In genomic region chr9:92746567-92747458, GRCh38 we compare ENCODE assay signal across 12 cellular contexts. TPM values are rescaled to one million over a fixed set of nuclear protein-coding genes. Genes with fewer than 3 reads are reported as not detected.
DNase-seq lines count a peak whose midpoint lies in the region; ATAC-seq, FAIRE-seq and TF ChIP-seq lines count a peak whose summit lies in the region.
"Had no signal": no experiment of that assay in that cellular context is flagged by ENCODE, and none has a peak within 500 bp of the region (broad histone marks: within the 10 kb centered on the region; RNA-seq: fewer than 3 reads in every experiment).

No MANE protein-coding gene starts in this region.

- FAIRE-seq in bronchial epithelial cell (lab: Jason Lieb, UNC) (peak; percentile 60), HTR-8/SVneo (lab: Jason Lieb, UNC) (no peak)

- H3K9me3 ChIP-seq in HEK293 (ENCODE audit: control insufficient read depth, insufficient read depth, low read depth, low read length) (no peaks in the 10 kb centered on the region), uterus (no peaks in the 10 kb centered on the region)

- POLR2A ChIA-PET in HEK293 (lab: Yijun Ruan, JAX) = interaction anchor here (0.7 to 1.6 kb wide), 2 partner anchors 17 to 73 kb away, joined by 3 to 5 read pairs; no protein-coding TSS in a partner anchor

- no peak for TF ChIP-seq CTCF in HEK293 (tag by site-specific recombination; IDR thresholded peaks at IDR 0.05)
- TF ChIP-seq CTCF in bronchial epithelial cell (IDR thresholded peaks at IDR 0.05; ENCODE audit: insufficient read depth, low read length, severe bottlenecking) = no peak
- TF ChIP-seq CTCF in GM10266 (IDR thresholded peaks at IDR 0.05; ENCODE audit: control insufficient read depth, insufficient read depth, low read depth, missing control alignments) = no peak
- no peak for TF ChIP-seq CTCF in uterus (IDR thresholded peaks at IDR 0.05)

- H3K4me1 ChIP-seq in HEK293 (ENCODE audit: control insufficient read depth, insufficient read depth, low read length) (peaks cover 10% of the 10 kb centered on the region; the same call in 1 of the 2 replicates), uterus (peaks cover 0 to 19% of the 10 kb centered on the region in 2 donors)

- no peaks in the 10 kb centered on the region for H3K36me3 Mint-ChIP-seq in stimulated activated effector memory CD8-positive, alpha-beta T cell treated with anti-CD3 and anti-CD28 coated beads, Interleukin-12 subunit alpha, Interleukin-12 subunit beta, amount 100 ng/mL, for 72 hours

- no peak for DNase-seq in bronchial epithelial cell (ENCODE audit: low read depth)
- DNase-seq in left lobe of liver (ENCODE audit: low spot score) = no peak
- DNase-seq in stimulated activated effector memory CD8-positive, alpha-beta T cell treated with anti-CD3 and anti-CD28 coated beads, Interleukin-12 subunit alpha, Interleukin-12 subunit beta, amount 100 ng/mL, for 72 hours (ENCODE audit: low spot score in 2 of 2) = no peak
- DNase-seq in HTR-8/SVneo (ENCODE audit: insufficient read length, low spot score) = no peak
- DNase-seq in GM10266 (ENCODE audit: extremely low spot score) = no peak
- no peak for DNase-seq in uterus
- DNase-seq: activated CD4-positive, alpha-beta T cell treated with anti-CD3 and anti-CD28 coated beads, Interleukin-2, amount 50 U/mL, for 1 hour; activated gamma-delta T cell treated with Interleukin-2 at 50 U/mL for 16 hours; effector CD8-positive, alpha-beta T cell; NCI-H1105; NCI-H526 treated with DMSO at 0.1 percent for 48 hours had no signal

- peaks cover 81% of the 10 kb centered on the region for H3K4me1 Mint-ChIP-seq in stimulated activated effector memory CD8-positive, alpha-beta T cell treated with anti-CD3 and anti-CD28 coated beads, Interleukin-12 subunit alpha, Interleukin-12 subunit beta, amount 100 ng/mL, for 72 hours

- peak; percentile 52 for ATAC-seq in left lobe of liver
- peak; percentile 21 for ATAC-seq in stimulated activated effector memory CD8-positive, alpha-beta T cell treated with anti-CD3 and anti-CD28 coated beads, Interleukin-12 subunit alpha, Interleukin-12 subunit beta, amount 100 ng/mL, for 72 hours

- H3K4me3 ChIP-seq in HEK293 (ENCODE audit: low read depth, low read length) (no peak overlapping the region), bronchial epithelial cell (ENCODE audit: low read depth, low read length) (no peak overlapping the region), uterus (no peak overlapping the region)

- no peaks in the 10 kb centered on the region for H3K36me3 ChIP-seq in HEK293 (ENCODE audit: control insufficient read depth in 2 of 2, insufficient read depth in 1 of 2, low read length in 2 of 2)
- H3K36me3 ChIP-seq in bronchial epithelial cell (ENCODE audit: control insufficient read depth, insufficient read depth, low read length) = peaks cover 1% of the 10 kb centered on the region
- H3K36me3 ChIP-seq in uterus = no peaks in the 10 kb centered on the region

- H3K27me3 ChIP-seq in bronchial epithelial cell (ENCODE audit: control insufficient read depth, insufficient read depth, low read length) (no peaks in the 10 kb centered on the region), uterus (no peaks in the 10 kb centered on the region)

- H3K27ac ChIP-seq in HEK293 (ENCODE audit: extremely low read depth, low read depth, low read length) (no peak overlapping the region), uterus (no peak overlapping the region)

- peak overlapping the region; percentile 29 for H3K27ac Mint-ChIP-seq in stimulated activated effector memory CD8-positive, alpha-beta T cell treated with anti-CD3 and anti-CD28 coated beads, Interleukin-12 subunit alpha, Interleukin-12 subunit beta, amount 100 ng/mL, for 72 hours

- no peak overlapping the region for H3K4me3 Mint-ChIP-seq in stimulated activated effector memory CD8-positive, alpha-beta T cell treated with anti-CD3 and anti-CD28 coated beads, Interleukin-12 subunit alpha, Interleukin-12 subunit beta, amount 100 ng/mL, for 72 hours

- TF ChIP-seq POLR2A in uterus (IDR thresholded peaks at IDR 0.05) = no peak

- intact Hi-C loops in uterus (cut with DNase I; ENCODE audit: low total_unique reads) = no loop called here

- H3K9me3 Mint-ChIP-seq in stimulated activated effector memory CD8-positive, alpha-beta T cell treated with anti-CD3 and anti-CD28 coated beads, Interleukin-12 subunit alpha, Interleukin-12 subunit beta, amount 100 ng/mL, for 72 hours = no peaks in the 10 kb centered on the region

- CTCF ChIA-PET in HEK293 (lab: Yijun Ruan, JAX) = interaction anchor here (1.1 kb wide), 1 partner anchor 30 kb away, joined by 3 read pairs; no protein-coding TSS in a partner anchor

TF ChIP-seq in HEK293, 187 proteins besides CTCF, POLR2A, EP300 and RAD21:
- no peak for TF ChIP-seq EGR2 (tag by site-specific recombination; IDR thresholded peaks at IDR 0.05; ENCODE audit: low read depth)
- TF ChIP-seq ZBTB21 (tag by site-specific recombination; IDR thresholded peaks at IDR 0.05) = no peak
- peak; percentile 53 for TF ChIP-seq SCRT2 (tag by site-specific recombination; IDR thresholded peaks at IDR 0.05)

RNA-seq across cellular contexts. Expression of gene BICD2, which starts 17.8 kb away (rescaled TPM):
- total RNA-seq in bronchial epithelial cell = 92.7 and 138 TPM in 2 replicates
- total RNA-seq in left lobe of liver = 8.0 TPM
- 10 to 100 TPM in 3 of 4 donors, 1 to 10 TPM in 1; 5.6 to 45.1 (median 22.8) TPM for total RNA-seq in uterus
